8 cellular contexts compared by ENCODE assay signal in genomic region chr12:104064842-104065441, GRCh38. TPM values are rescaled to one million over a fixed set of nuclear protein-coding genes. Genes with fewer than 3 reads are reported as not detected.
DNase-seq lines count a peak whose midpoint lies in the region; ATAC-seq and TF ChIP-seq lines count a peak whose summit lies in the region.

No MANE protein-coding gene starts in this region.

- H2BK15ac ChIP-seq in H9 (ENCODE audit: low read depth, low read length): no peak overlapping the region

- no peak overlapping the region for H2AFZ ChIP-seq in H9 (ENCODE audit: low read length)

- TF ChIP-seq CTCF in GM06990 (IDR thresholded peaks at IDR 0.05; ENCODE audit: insufficient read depth, low read length, poor library complexity, severe bottlenecking) (no peak), H9 (conservative IDR thresholded peaks at IDR 0.05) (no peak), epithelial cell of esophagus (IDR thresholded peaks at IDR 0.05; ENCODE audit: insufficient read depth, low read depth, low read length, missing control alignments) (no peak)

- peaks cover 32% of the 10 kb centered on the region for H3K27me3 Mint-ChIP-seq in H9 (ENCODE audit: low read depth)

- H3K79me1 ChIP-seq in H9 (ENCODE audit: insufficient read depth, low read depth, low read length, poor library complexity, severe bottlenecking): no peaks in the 10 kb centered on the region

- H3K27ac Mint-ChIP-seq in H9: no peak overlapping the region

- H3K27ac ChIP-seq in H9 (ENCODE audit: insufficient read length, low read depth, low read length) (no peak overlapping the region), SJSA1 (peak overlapping the region; percentile 2)

- peak overlapping the region; percentile 95 for H3K4me3 ChIP-seq in GM06990 (replicated peaks; ENCODE audit: low read depth, low read length)
- peak overlapping the region; percentile 79 for H3K4me3 ChIP-seq in SJSA1
- H3K4me3 ChIP-seq in epithelial cell of esophagus (ENCODE audit: low read length): peak overlapping the region; percentile 79

- H3K4me3 Mint-ChIP-seq in H9: peak overlapping the region; percentile 90 to 94

- H3K18ac ChIP-seq in H9 (ENCODE audit: insufficient read length, low read depth, low read length): no peak overlapping the region

- H3K14ac ChIP-seq in H9 (ENCODE audit: insufficient read depth, low read length): no peak overlapping the region

- H3K27me3 ChIP-seq in GM06990 (replicated peaks; ENCODE audit: control insufficient read depth, insufficient read depth, low read length) (no peaks in the 10 kb centered on the region), H9 (ENCODE audit: insufficient read depth, low read length) (no peaks in the 10 kb centered on the region), SJSA1 (replicated peaks) (no peaks in the 10 kb centered on the region)

- peak overlapping the region; percentile 92 for H3K4me2 ChIP-seq in H9 (ENCODE audit: insufficient read depth, insufficient read length, low read length)

- H2BK120ac ChIP-seq in H9 (ENCODE audit: low read depth, low read length, poor library complexity, severe bottlenecking): no peak overlapping the region

- no peak overlapping the region for H4K8ac ChIP-seq in H9 (replicated peaks; ENCODE audit: insufficient read length, low read depth, low read length)

- no peaks in the 10 kb centered on the region for H4K20me1 ChIP-seq in H9 (ENCODE audit: control insufficient read depth, insufficient read depth, insufficient read length)

- peaks cover 10 to 13% of the 10 kb centered on the region in 2 experiments for H3K4me1 Mint-ChIP-seq in H9

- H4K5ac ChIP-seq in H9 (ENCODE audit: insufficient read length, low read depth, low read length): no peak overlapping the region

- H3K23me2 ChIP-seq in H9 (ENCODE audit: insufficient read length, low read depth, low read length, poor library complexity, severe bottlenecking): peaks cover 15% of the 10 kb centered on the region

- DNase-seq in GM06990 (ENCODE audit: extremely low read depth, insufficient read length) (no peak), H9 (no peak), SJSA1 (ENCODE audit: low read depth in 1 of 2, low spot score in 2 of 2) (peak in 1 of 2 experiments; percentile 36), epithelial cell of esophagus (ENCODE audit: low read depth) (peak; percentile 19), myocyte (ENCODE audit: low read depth) (peak; percentile 41), epidermal melanocyte (ENCODE audit: insufficient read length, low spot score) (no peak), activated gamma-delta T cell (lab: John Stamatoyannopoulos, UW) (no peak)

- H3K36me3 ChIP-seq in GM06990 (ENCODE audit: control insufficient read depth, insufficient read depth, low read length) (no peaks in the 10 kb centered on the region), SJSA1 (peaks cover 33% of the 10 kb centered on the region)

- H2BK20ac ChIP-seq in H9 (ENCODE audit: low read depth, low read length, poor library complexity, severe bottlenecking): no peak overlapping the region

- no peak overlapping the region for H3K56ac ChIP-seq in H9 (ENCODE audit: insufficient read length, low read depth, low read length)

- no peaks in the 10 kb centered on the region for H3K36me3 Mint-ChIP-seq in H9 (ENCODE audit: insufficient read depth in 1 of 3, low read depth in 3 of 3)

- no CpG with 5 or more reads among the region's 41 CpGs for WGBS in H9 (ENCODE audit: extremely low coverage, insufficient read length, low lambda C conversion rate)

- no peaks in the 10 kb centered on the region for H3K9me3 Mint-ChIP-seq in H9

- no peak overlapping the region for H3K23ac ChIP-seq in H9 (ENCODE audit: insufficient read length, low read depth, low read length)

- H2BK5ac ChIP-seq in H9 (ENCODE audit: insufficient read length, low read length): no peak overlapping the region

- H2AK5ac ChIP-seq in H9 (ENCODE audit: insufficient read length, low read length): no peak overlapping the region

- no peak for ATAC-seq in HG03108 (IDR thresholded peaks at IDR 0.05; ENCODE audit: unreplicated experiment)

- H4K91ac ChIP-seq in H9 (ENCODE audit: insufficient read length, low read depth, low read length): no peak overlapping the region

- no peak overlapping the region for H3K9ac ChIP-seq in H9 (ENCODE audit: extremely low read depth, insufficient read length, low read length)

- H3K4ac ChIP-seq in H9 (ENCODE audit: low read depth, low read length): no peak overlapping the region

- no peak overlapping the region for H2BK12ac ChIP-seq in H9 (ENCODE audit: insufficient read length, low read depth, low read length)

- no peaks in the 10 kb centered on the region for H3K79me2 ChIP-seq in H9 (ENCODE audit: insufficient read depth, low read length)

- H3K4me1 ChIP-seq in H9 (ENCODE audit: insufficient read depth, low read length) (no peaks in the 10 kb centered on the region), SJSA1 (replicated peaks) (peaks cover 13% of the 10 kb centered on the region)

- H3K9me3 ChIP-seq in H9 (ENCODE audit: control insufficient read depth, low read depth, low read length) (no peaks in the 10 kb centered on the region), SJSA1 (replicated peaks) (no peaks in the 10 kb centered on the region)

- no peak overlapping the region for H3T11ph ChIP-seq in H9 (ENCODE audit: low read length)

RNA-seq across cellular contexts. Expression of gene HCFC2, which starts 0.6 kb away (rescaled TPM):
- total RNA-seq in H9 (2021): 1.4 and 1.9 TPM in 2 replicates
- 27.0 and 29.8 TPM in 2 replicates for total RNA-seq in SJSA1 (2014; rRNA removed; shearing (Covaris generic))
- total RNA-seq in myocyte: 25.3 and 29.0 TPM in 2 replicates
- 10.6 TPM for polyA plus RNA-seq in myocyte (2012)

RNA-seq across cellular contexts. Expression of gene GLT8D2, which starts 15.0 kb away (rescaled TPM):
- total RNA-seq in H9 (2021) (2.9 and 3.8 TPM in 2 replicates), myocyte (17.6 and 17.9 TPM in 2 replicates)
- total RNA-seq in SJSA1 (2014; rRNA removed; shearing (Covaris generic)): 40.1 and 47.6 TPM in 2 replicates
- 18.9 TPM for polyA plus RNA-seq in myocyte (2012)

Comparison
In these comparisons a context has a peak if more than half of its experiments do, and no peak if none do; other contexts are left out.
1. DNase-seq: peak in epithelial cell of esophagus (single experiment) and myocyte (single experiment); none in GM06990 (single experiment), H9 (single experiment), epidermal melanocyte (single experiment) and activated gamma-delta T cell (single experiment).
2. Peak in every context shown above with its lines, with median percentiles within 50 percentile points of each other: H3K4me3 ChIP-seq.